In genomic region chr10:26528715-26529393, GRCh38 we compare ENCODE assay signal across 12 cellular contexts.
DNase-seq lines count a peak whose midpoint lies in the region; ATAC-seq lines count a peak whose summit lies in the region.
"Had no signal": no experiment of that assay in that cellular context is flagged by ENCODE, and none has a peak within 500 bp of the region (broad histone marks: within the 10 kb centered on the region; RNA-seq: fewer than 3 reads in every experiment).

No MANE protein-coding gene starts in this region.

- DNase-seq in left lobe of liver (ENCODE audit: low spot score) (no peak), AG08395 (ENCODE audit: low spot score) (no peak), NCI-H146 (lab: John Stamatoyannopoulos, UW) (no peak), HCEC 1CT (no peak), DMS153 (lab: John Stamatoyannopoulos, UW) (no peak)
- DNase-seq: activated T-cell treated with anti-CD3 and anti-CD28 coated beads for 4 hours, NCI-H1694 treated with DMSO at 0.1 percent for 48 hours, occipital lobe, T-helper 9 cell had no signal

- ATAC-seq in GM18511 (IDR thresholded peaks at IDR 0.05; ENCODE audit: unreplicated experiment) (peak; percentile 76), GM21360 (IDR thresholded peaks at IDR 0.05; ENCODE audit: unreplicated experiment) (peak; percentile 86), HG03064 (IDR thresholded peaks at IDR 0.05; ENCODE audit: low read depth, unreplicated experiment) (peak; percentile 63), left lobe of liver (peak; percentile 15)

Comparison
In these comparisons a context has a peak if more than half of its experiments do, and no peak if none do; other contexts are left out.
1. ATAC-seq: peak in every context shown above with its lines; median percentile 86 in GM21360; 76 in GM18511; 63 in HG03064; 15 in left lobe of liver.